Comparison of ENCODE assay signal across 18 cellular contexts in the genomic region with DNA sequence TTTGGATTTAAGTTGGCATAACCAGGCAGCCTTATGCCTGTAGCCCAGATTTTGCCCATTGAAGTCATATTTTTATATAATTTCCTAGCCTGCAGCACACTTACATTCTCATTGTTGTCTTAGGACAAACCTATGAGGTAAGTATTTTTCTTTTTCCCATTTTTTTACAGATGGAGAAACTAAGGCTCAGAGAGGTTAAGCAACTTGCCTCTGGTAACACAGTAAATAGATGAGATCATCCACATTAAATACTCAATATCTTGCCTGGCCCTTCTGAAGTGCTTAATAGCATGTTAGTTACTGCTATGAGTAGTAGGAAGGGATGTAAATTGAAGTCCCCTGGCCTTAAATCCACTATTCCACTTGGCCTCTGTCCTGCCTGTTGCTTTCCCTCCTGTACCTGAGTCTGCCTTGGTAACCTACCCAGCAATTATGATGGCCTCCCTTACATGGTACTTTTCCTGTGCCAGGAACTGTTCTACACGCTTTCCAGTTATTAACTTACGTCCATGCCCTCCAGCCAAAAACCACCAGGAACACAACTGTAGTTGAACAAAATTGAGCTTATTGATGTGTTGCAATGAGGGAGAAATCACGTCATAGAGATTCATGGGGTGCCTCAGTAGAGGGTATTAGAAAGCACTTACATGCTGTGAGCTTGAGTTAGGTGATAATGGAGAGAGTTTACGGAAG.
"Had no signal": no experiment of that assay in that cellular context is flagged by ENCODE, and none has a peak within 500 bp of the region (broad histone marks: within the 10 kb centered on the region; RNA-seq: fewer than 3 reads in every experiment).

No MANE protein-coding gene starts in this region.

- H3K27me3 ChIP-seq: colonic mucosa, heart left ventricle, right atrium auricular region, stomach, uterus had no signal

- H3K36me3 ChIP-seq: colonic mucosa, heart left ventricle, right atrium auricular region, stomach, thoracic aorta, uterus had no signal

- DNase-seq: colonic mucosa; dermis blood vessel endothelial cell; erythroblast; foreskin melanocyte; heart left ventricle; hippocampal formation; left colon; mucosa of descending colon; naive thymus-derived CD8-positive, alpha-beta T cell; posterior cingulate gyrus; small intestine; stimulated activated CD4-positive, alpha-beta T cell treated with anti-CD3 and anti-CD28 coated beads, Interleukin-12 subunit alpha, Interleukin-12 subunit beta, amount 100 ng/mL, for 4 hours; stimulated activated naive CD4-positive, alpha-beta T cell; stomach; substantia nigra; uterus had no signal

- H3K4me3 ChIP-seq: colonic mucosa, heart left ventricle, mucosa of descending colon, right atrium auricular region, stomach, thoracic aorta, uterus had no signal

- H3K27ac ChIP-seq: colonic mucosa, heart left ventricle, right atrium auricular region, stomach, thoracic aorta, uterus had no signal

- H3K9me3 ChIP-seq: colonic mucosa, heart left ventricle, mucosa of descending colon, right atrium auricular region, stomach, thoracic aorta, uterus had no signal

- H3K4me1 ChIP-seq: colonic mucosa, uterus had no signal

- ATAC-seq: heart left ventricle; left colon; mucosa of descending colon; naive thymus-derived CD8-positive, alpha-beta T cell had no signal
